In the genomic region with DNA sequence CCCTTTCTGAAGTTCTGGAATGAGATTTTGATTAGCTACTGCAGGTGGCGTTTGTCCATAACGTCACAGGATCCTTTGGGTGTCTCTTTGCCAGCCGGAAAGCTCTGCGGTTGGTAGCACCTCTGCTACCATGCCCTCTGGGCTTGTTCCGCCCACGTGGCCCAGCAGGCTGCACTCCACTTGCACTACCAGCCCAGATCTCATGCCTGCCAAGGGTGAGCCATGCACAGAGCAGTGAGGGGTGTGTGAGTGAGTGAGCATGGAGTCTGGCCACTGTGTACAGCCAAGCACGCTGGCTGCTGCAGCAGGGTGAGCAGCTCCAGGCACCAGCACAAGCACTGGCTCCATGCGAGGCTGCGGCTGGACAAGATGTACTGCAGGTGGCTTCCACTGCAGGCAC, we compare ENCODE assay signal across 15 cellular contexts. TPM values are rescaled to one million over a fixed set of nuclear protein-coding genes. Genes with fewer than 3 reads are reported as not detected.
DNase-seq lines count a peak whose midpoint lies in the region; ATAC-seq and TF ChIP-seq lines count a peak whose summit lies in the region.
"Had no signal": no experiment of that assay in that cellular context is flagged by ENCODE, and none has a peak within 500 bp of the region (broad histone marks: within the 10 kb centered on the region; RNA-seq: fewer than 3 reads in every experiment).

No MANE protein-coding gene starts in this region.

- peaks cover 35% of the 10 kb centered on the region for H3K4me1 Mint-ChIP-seq in CD4-positive, alpha-beta T cell (ENCODE audit: low read depth)

- 6% methylated on average over 8 of the region's 9 CpGs for WGBS in mammary epithelial cell (ENCODE audit: low coverage, missing lambda C conversion rate)
- 72% methylated on average over 9 of the region's 9 CpGs for WGBS in right cardiac atrium

- no peak overlapping the region for H3K27ac Mint-ChIP-seq in CD4-positive, alpha-beta T cell
- H3K27ac Mint-ChIP-seq: activated naive CD8-positive, alpha-beta T cell; stimulated activated naive CD8-positive, alpha-beta T cell treated with anti-CD3 and anti-CD28 coated beads, Interleukin-15, amount 100 ng/mL, for 72 hours had no signal

- no peak overlapping the region for H3K27ac ChIP-seq in mammary epithelial cell (ENCODE audit: insufficient read depth, low read depth, low read length)
- H3K27ac ChIP-seq in right cardiac atrium (ENCODE audit: low read length), result no peak overlapping the region
- no peak overlapping the region for H3K27ac ChIP-seq in upper lobe of right lung
- no peak overlapping the region for H3K27ac ChIP-seq in CD4-positive, alpha-beta T cell (ENCODE audit: low read depth, low read length)
- H3K27ac ChIP-seq: uterus had no signal

- H3K27me3 Mint-ChIP-seq in CD4-positive, alpha-beta T cell, result no peaks in the 10 kb centered on the region
- H3K27me3 Mint-ChIP-seq: activated naive CD8-positive, alpha-beta T cell; stimulated activated naive CD8-positive, alpha-beta T cell treated with anti-CD3 and anti-CD28 coated beads, Interleukin-15, amount 100 ng/mL, for 72 hours had no signal

- TF ChIP-seq CTCF in mammary epithelial cell (conservative IDR thresholded peaks at IDR 0.05 in 1 of 2, IDR thresholded peaks at IDR 0.05 in 1 of 2; ENCODE audit: extremely low read depth in 1 of 2, insufficient read depth in 1 of 2, low read depth in 1 of 2, low read length in 2 of 2) (peak; percentile 11 to 48), upper lobe of right lung (IDR thresholded peaks at IDR 0.05) (no peak)
- no peak for TF ChIP-seq CTCF in CD4-positive, alpha-beta T cell (IDR thresholded peaks at IDR 0.05)

- peaks cover 8% of the 10 kb centered on the region for H3K9me3 ChIP-seq in mammary epithelial cell (replicated peaks; ENCODE audit: insufficient read depth, low read length)
- H3K9me3 ChIP-seq in right cardiac atrium (ENCODE audit: control insufficient read depth, low read length), result no peaks in the 10 kb centered on the region
- H3K9me3 ChIP-seq in upper lobe of right lung, result no peaks in the 10 kb centered on the region
- no peaks in the 10 kb centered on the region for H3K9me3 ChIP-seq in CD4-positive, alpha-beta T cell (ENCODE audit: control insufficient read depth, low read length)
- H3K9me3 ChIP-seq: uterus had no signal

- no peak overlapping the region for H3K4me3 Mint-ChIP-seq in CD4-positive, alpha-beta T cell
- H3K4me3 Mint-ChIP-seq: activated naive CD8-positive, alpha-beta T cell; stimulated activated naive CD8-positive, alpha-beta T cell treated with anti-CD3 and anti-CD28 coated beads, Interleukin-15, amount 100 ng/mL, for 72 hours had no signal

- POLR2A ChIA-PET in CD4-positive, alpha-beta T cell (lab: Charles Lee), result interaction anchor here (0.6 to 2.0 kb wide), 2 partner anchors 49 to 235 kb away, joined by 3 to 7 read pairs; a partner anchor contains a TSS

- BruUV-seq in mammary epithelial cell (replicated peaks; lab: Mats Ljungman, UMichigan), result no TSS peak

- peak; percentile 38 for DNase-seq in NCI-H460 (ENCODE audit: extremely low read depth, low read depth)
- DNase-seq in mammary epithelial cell, result peak; percentile 96
- peak; percentile 59 to 82 (median 80) for DNase-seq in right cardiac atrium
- no peak for DNase-seq in upper lobe of right lung
- DNase-seq in CD4-positive, alpha-beta T cell, result no peak
- no peak for DNase-seq in NCI-H774 (lab: John Stamatoyannopoulos, UW)
- DNase-seq: activated T-cell treated with anti-CD3 and anti-CD28 coated beads for 4 hours; central memory CD4-positive, alpha-beta T cell; NCI-H187 treated with DMSO at 0.1 percent for 48 hours; NCI-H526 treated with DMSO at 0.1 percent for 48 hours; stimulated activated naive CD8-positive, alpha-beta T cell treated with anti-CD3 and anti-CD28 coated beads, Interleukin-15, amount 100 ng/mL, for 72 hours; T-helper 1 cell; uterus had no signal

- peak overlapping the region; percentile 43 for H3K4me2 ChIP-seq in mammary epithelial cell (ENCODE audit: insufficient read depth, low read depth, low read length)

- in situ Hi-C loops in mammary epithelial cell (cut with MboI; ENCODE audit: low sequenced_read_pairs in 2 of 2), result loop anchor here in 1 of 2 donors (5.0 kb wide), 1 partner anchor 47 kb away; no protein-coding TSS in a partner anchor

- H2AFZ ChIP-seq in mammary epithelial cell (ENCODE audit: low read depth, low read length), result no peak overlapping the region

- CTCF ChIA-PET in mammary epithelial cell (lab: Charles Lee; ENCODE audit: low non-redundant PET), result interaction anchor here (0.6 to 0.7 kb wide), 2 partner anchors 13 to 122 kb away, joined by 3 to 4 read pairs; no protein-coding TSS in a partner anchor
- CTCF ChIA-PET in CD4-positive, alpha-beta T cell (lab: Charles Lee), result interaction anchor here (2.1 kb wide), 1 partner anchor 51 kb away, joined by 6 read pairs; no protein-coding TSS in a partner anchor

- H3K9me3 Mint-ChIP-seq in CD4-positive, alpha-beta T cell, result no peaks in the 10 kb centered on the region

- peaks cover 9% of the 10 kb centered on the region for H3K36me3 Mint-ChIP-seq in CD4-positive, alpha-beta T cell (ENCODE audit: low read depth)

- H3K4me3 ChIP-seq in mammary epithelial cell (replicated peaks in 1 of 3; ENCODE audit: insufficient read depth in 1 of 3, low read depth in 2 of 3, low read length in 3 of 3) (no peak overlapping the region), right cardiac atrium (ENCODE audit: low read length) (no peak overlapping the region), upper lobe of right lung (no peak overlapping the region)
- H3K4me3 ChIP-seq: uterus had no signal

- H3K9ac ChIP-seq in mammary epithelial cell (ENCODE audit: insufficient read depth, low read length), result no peak overlapping the region

- H3K27me3 ChIP-seq in mammary epithelial cell (ENCODE audit: insufficient read depth, low read length) (no peaks in the 10 kb centered on the region), right cardiac atrium (ENCODE audit: control insufficient read depth, insufficient read depth) (no peaks in the 10 kb centered on the region), upper lobe of right lung (no peaks in the 10 kb centered on the region)
- no peaks in the 10 kb centered on the region for H3K27me3 ChIP-seq in CD4-positive, alpha-beta T cell (ENCODE audit: control insufficient read depth, insufficient read depth, low read length)
- H3K27me3 ChIP-seq: uterus had no signal

- ATAC-seq in right cardiac atrium (peak; percentile 91 to 92), upper lobe of right lung (peak; percentile 35), HG03095 (IDR thresholded peaks at IDR 0.05; ENCODE audit: unreplicated experiment) (no peak)
- no peak for ATAC-seq in CD4-positive, alpha-beta T cell (ENCODE audit: poor library complexity)
- ATAC-seq: stimulated activated naive CD8-positive, alpha-beta T cell treated with anti-CD3 and anti-CD28 coated beads, Interleukin-15, amount 100 ng/mL, for 72 hours had no signal

- H3K4me1 ChIP-seq in mammary epithelial cell (ENCODE audit: insufficient read depth, low read length) (peaks cover 16% of the 10 kb centered on the region), right cardiac atrium (ENCODE audit: control insufficient read depth, insufficient read depth, low read length) (peaks cover 8% of the 10 kb centered on the region), upper lobe of right lung (peaks cover 12% of the 10 kb centered on the region)
- H3K4me1 ChIP-seq: uterus had no signal

- intact Hi-C loops in mammary epithelial cell (cut with micrococcal nuclease) (loop anchor here (1.0 to 2.0 kb wide), 2 partner anchors 14 to 49 kb away; no protein-coding TSS in a partner anchor), right cardiac atrium (cut with DNase I) (no loop called here), upper lobe of right lung (cut with DNase I) (no loop called here)
- intact Hi-C loops in CD4-positive, alpha-beta T cell (cut with DNase I, micrococcal nuclease), result no loop called here

- no peaks in the 10 kb centered on the region for H4K20me1 ChIP-seq in mammary epithelial cell (ENCODE audit: insufficient read depth, low read length)

- H3K36me3 ChIP-seq in mammary epithelial cell (ENCODE audit: insufficient read depth, low read length) (no peaks in the 10 kb centered on the region), upper lobe of right lung (no peaks in the 10 kb centered on the region)
- H3K36me3 ChIP-seq: uterus had no signal

- dilution Hi-C loops in mammary epithelial cell (cut with HindIII; ENCODE audit: low sequenced_read_pairs), result no loop called here

- peaks cover 29% of the 10 kb centered on the region for H3K79me2 ChIP-seq in mammary epithelial cell (ENCODE audit: insufficient read depth, low read length)

RNA-seq across cellular contexts. Expression of a gene that starts 6.6 kb away (rescaled TPM):
- 38.2 and 39.7 TPM in 2 replicates for total RNA-seq in NCI-H460 (2014; rRNA removed; shearing (Covaris generic))
- 38.4 and 65.6 TPM in 2 replicates for polyA plus RNA-seq in NCI-H460 (2014; cell fraction: nucleus; rRNA removed)
- 100 to 1,000 TPM in 1 of 2 donors, 10 to 100 TPM in 1; 13.5 to 251 TPM for total RNA-seq in mammary epithelial cell
- 42.5 TPM for polyA plus RNA-seq in mammary epithelial cell
- 32.3 TPM for polyA minus RNA-seq in mammary epithelial cell
- 100 to 1,000 TPM; 128 to 141 (median 135) TPM for total RNA-seq in right cardiac atrium
- 141 TPM for polyA plus RNA-seq in right cardiac atrium
- total RNA-seq in upper lobe of right lung, result 131 TPM
- total RNA-seq in CD4-positive, alpha-beta T cell, result 100 to 1,000 TPM; 235 to 244 TPM

RNA-seq across cellular contexts. Expression of a gene that starts 49.9 kb away (rescaled TPM):
- 145 TPM in 2 replicates for total RNA-seq in NCI-H460 (2014; rRNA removed; shearing (Covaris generic))
- polyA plus RNA-seq in NCI-H460 (2014; cell fraction: nucleus; rRNA removed), result 409 and 487 TPM in 2 replicates
- total RNA-seq in mammary epithelial cell (100 to 1,000 TPM in 1 of 2 donors, 10 to 100 TPM in 1; 81.2 to 256 TPM), right cardiac atrium (100 to 1,000 TPM in 3 of 4 donors, 10 to 100 TPM in 1; 89.5 to 185 (median 138) TPM), upper lobe of right lung (167 TPM)
- polyA plus RNA-seq in mammary epithelial cell (141 TPM), right cardiac atrium (181 TPM)
- polyA minus RNA-seq in mammary epithelial cell, result 33.5 TPM
- 100 to 1,000 TPM; 461 to 467 TPM for total RNA-seq in CD4-positive, alpha-beta T cell

RNA-seq across cellular contexts. Expression of a gene that starts 50.0 kb away (rescaled TPM):
- 57.6 and 59.6 TPM in 2 replicates for total RNA-seq in NCI-H460 (2014; rRNA removed; shearing (Covaris generic))
- 58.3 and 66.1 TPM in 2 replicates for polyA plus RNA-seq in NCI-H460 (2014; cell fraction: nucleus; rRNA removed)
- 10 to 100 TPM; 37.7 to 40.5 TPM for total RNA-seq in mammary epithelial cell
- polyA plus RNA-seq in mammary epithelial cell, result 16.5 TPM
- 8.5 TPM for polyA minus RNA-seq in mammary epithelial cell
- 10 to 100 TPM; 15.1 to 16.5 (median 15.7) TPM for total RNA-seq in right cardiac atrium
- 20.1 TPM for polyA plus RNA-seq in right cardiac atrium
- total RNA-seq in upper lobe of right lung, result 29.7 TPM
- total RNA-seq in CD4-positive, alpha-beta T cell, result 10 to 100 TPM; 17.9 to 19.4 TPM

Comparison
In these comparisons a context has a peak if more than half of its experiments do, and no peak if none do; other contexts are left out.
1. DNase-seq: peak in NCI-H460 (single experiment), mammary epithelial cell (single experiment) and right cardiac atrium (3 of 3); none in upper lobe of right lung (single experiment), CD4-positive, alpha-beta T cell (0 of 10) and NCI-H774 (single experiment).
2. CTCF ChIP-seq: peak in mammary epithelial cell (2 of 2); none in upper lobe of right lung (single experiment) and CD4-positive, alpha-beta T cell (single experiment).
3. ATAC-seq: peak in right cardiac atrium (2 of 2) and upper lobe of right lung (single experiment); none in CD4-positive, alpha-beta T cell (single experiment) and HG03095 (single experiment).